14 cellular contexts compared by ENCODE assay signal in genomic region chr7:139753693-139754111, GRCh38. TPM values are rescaled to one million over a fixed set of nuclear protein-coding genes. Genes with fewer than 3 reads are reported as not detected.
A peak's percentile ranks its signal among the peaks of the same experiment; 100 is the strongest.
DNase-seq lines count a peak whose midpoint lies in the region; ATAC-seq and TF ChIP-seq lines count a peak whose summit lies in the region.
"Had no signal": no experiment of that assay in that cellular context is flagged by ENCODE, and none has a peak within 500 bp of the region (broad histone marks: within the 10 kb centered on the region; RNA-seq: fewer than 3 reads in every experiment).

No MANE protein-coding gene starts in this region.

- CTCF ChIA-PET in T-cell (lab: Charles Lee) = interaction anchor here in 1 of 2 donors (1.0 kb wide), 1 partner anchor 106 kb away, joined by 7 read pairs; no protein-coding TSS in a partner anchor

- ATAC-seq in esophagus mucosa (peak; percentile 18), T-cell (replicated peaks in 1 of 4) (no peak), GM21576 (IDR thresholded peaks at IDR 0.05; ENCODE audit: unreplicated experiment) (no peak)
- no peak for ATAC-seq in activated CD4-positive, CD25-positive, alpha-beta regulatory T cell treated with anti-CD3 and anti-CD28 coated beads, Interleukin-2, amount 50 U/mL, for 24 hours

- in situ Hi-C loops in G401 (cut with HindIII; ENCODE audit: low sequenced_read_pairs) = no loop called here

- H3K4me1 Mint-ChIP-seq in nephron progenitor cell (peaks cover 43% of the 10 kb centered on the region), T-cell (peaks cover 84 to 93% (median 86%) of the 10 kb centered on the region in 3 donors)

- no peak for TF ChIP-seq CTCF in nephron progenitor cell (IDR thresholded peaks at IDR 0.05)

- H3K36me3 Mint-ChIP-seq in nephron progenitor cell (ENCODE audit: low read depth) (peaks cover 41% of the 10 kb centered on the region), T-cell (peaks cover 16% of the 10 kb centered on the region)

- POLR2A ChIA-PET in T-cell (lab: Charles Lee) = no interaction called here

- H3K9me3 Mint-ChIP-seq in nephron progenitor cell (peaks cover under 1% of the 10 kb centered on the region), T-cell (no peaks in the 10 kb centered on the region)
- H3K9me3 Mint-ChIP-seq: activated CD4-positive, alpha-beta T cell treated with anti-CD3 and anti-CD28 coated beads, Interleukin-2, amount 10 ng/mL, durations not matched to agents 24 days and 14 days; activated naive CD4-positive, alpha-beta T cell treated with anti-CD3 and anti-CD28 coated beads for 36 hours had no signal

- H3K4me3 Mint-ChIP-seq in nephron progenitor cell = no peak overlapping the region
- no peak overlapping the region for H3K4me3 Mint-ChIP-seq in T-cell
- H3K4me3 Mint-ChIP-seq: activated CD4-positive, alpha-beta T cell treated with anti-CD3 and anti-CD28 coated beads, Interleukin-2, amount 10 ng/mL, durations not matched to agents 24 days and 14 days; activated naive CD4-positive, alpha-beta T cell treated with anti-CD3 and anti-CD28 coated beads for 36 hours had no signal

- DNase-seq in G401 (ENCODE audit: low spot score) (peak; percentile 37), NCI-H2196 treated with DMSO at 0.1 percent for 48 hours (lab: John Stamatoyannopoulos, UW; ENCODE audit: unreplicated experiment) (peak; percentile 43), nephron progenitor cell (no peak), T-cell (no peak)
- DNase-seq in activated CD4-positive, alpha-beta T cell treated with anti-CD3 and anti-CD28 coated beads, Interleukin-2, amount 50 U/mL, for 1 hour = no peak
- DNase-seq: activated CD4-positive, alpha-beta T cell treated with anti-CD3 and anti-CD28 coated beads, Interleukin-2, amount 10 ng/mL, durations not matched to agents 24 days and 14 days; activated naive CD4-positive, alpha-beta T cell treated with anti-CD3 and anti-CD28 coated beads for 36 hours; activated T-cell treated with anti-CD3 and anti-CD28 coated beads, Interleukin-2, amount 50 U/mL, for 1 hour; dermis blood vessel endothelial cell; NCI-H1436 treated with DMSO at 0.1 percent for 48 hours; NCI-H446 treated with DMSO at 0.1 percent for 48 hours had no signal

- H3K27ac Mint-ChIP-seq in nephron progenitor cell (peak overlapping the region; percentile 73), T-cell (no peak overlapping the region)
- H3K27ac Mint-ChIP-seq: activated naive CD4-positive, alpha-beta T cell treated with anti-CD3 and anti-CD28 coated beads for 36 hours had no signal

- H3K27me3 Mint-ChIP-seq in nephron progenitor cell (ENCODE audit: low read depth, poor library complexity) = no peaks in the 10 kb centered on the region
- no peaks in the 10 kb centered on the region for H3K27me3 Mint-ChIP-seq in T-cell
- H3K27me3 Mint-ChIP-seq: activated CD4-positive, alpha-beta T cell treated with anti-CD3 and anti-CD28 coated beads, Interleukin-2, amount 10 ng/mL, durations not matched to agents 24 days and 14 days had no signal

RNA-seq across cellular contexts. Expression of gene HIPK2, which starts 24.1 kb away (rescaled TPM):
- under 0.01 and 0.17 TPM in 2 replicates for total RNA-seq in G401 (2014; rRNA removed; shearing (Covaris generic))
- total RNA-seq in esophagus mucosa = 39.5 TPM
- 10 to 100 TPM; 32.7 to 34.5 (median 33.5) TPM for total RNA-seq in T-cell

Comparison
In these comparisons a context has a peak if more than half of its experiments do, and no peak if none do; other contexts are left out.
1. DNase-seq: peak in G401 (single experiment) and NCI-H2196 treated with DMSO at 0.1 percent for 48 hours (single experiment); none in nephron progenitor cell (single experiment), activated CD4-positive, alpha-beta T cell treated with anti-CD3 and anti-CD28 coated beads, Interleukin-2, amount 50 U/mL, for 1 hour (single experiment) and T-cell (0 of 34).
2. RNA of gene HIPK2, which starts 24.1 kb away (total RNA-seq): 39.5 TPM in esophagus mucosa (single experiment) and 32.7 to 34.5 TPM in T-cell; under 0.01 to 0.17 TPM in G401; every median in the first group is over 10 times any median in the second.